In genomic region chr1:208988811-208989222, GRCh38 we compare ENCODE assay signal across 8 cellular contexts.
DNase-seq lines count a peak whose midpoint lies in the region; ATAC-seq and TF ChIP-seq lines count a peak whose summit lies in the region.

No MANE protein-coding gene starts in this region.

- no peak for TF ChIP-seq POLR2A in Peyer's patch (IDR thresholded peaks at IDR 0.05)

- H3K27me3 ChIP-seq in Peyer's patch: no peaks in the 10 kb centered on the region
- H3K27me3 ChIP-seq in mucosa of stomach (ENCODE audit: control insufficient read depth, insufficient read depth, low read length): no peaks in the 10 kb centered on the region

- H3K36me3 Mint-ChIP-seq in chondrocyte (ENCODE audit: low read depth) (peaks cover 4% of the 10 kb centered on the region), nephron progenitor cell (ENCODE audit: low read depth) (peaks cover 6% of the 10 kb centered on the region)

- peak overlapping the region in 2 of 4 donors; percentile 37 to 71 for H3K27ac ChIP-seq in Peyer's patch

- H3K9me3 Mint-ChIP-seq in chondrocyte (ENCODE audit: low read depth) (peaks cover 12% of the 10 kb centered on the region), nephron progenitor cell (peaks cover 37% of the 10 kb centered on the region)

- H3K4me3 ChIP-seq in Peyer's patch (peak overlapping the region in 3 of 4 donors; percentile 3 to 49 (median 40)), mucosa of stomach (ENCODE audit: low read length) (peak overlapping the region; percentile 35)

- H3K9me3 ChIP-seq in Peyer's patch (no peaks in the 10 kb centered on the region), mucosa of stomach (ENCODE audit: control insufficient read depth, low read length) (no peaks in the 10 kb centered on the region)

- DNase-seq in ELR (ENCODE audit: low read depth) (peak; percentile 67), GM20000 (ENCODE audit: low spot score) (peak; percentile 73), Peyer's patch (no peak), chondrocyte (ENCODE audit: low spot score) (no peak), nephron progenitor cell (no peak), midbrain (lab: John Stamatoyannopoulos, UW) (no peak)

- H3K36me3 ChIP-seq in Peyer's patch: no peaks in the 10 kb centered on the region
- no peaks in the 10 kb centered on the region for H3K36me3 ChIP-seq in mucosa of stomach (ENCODE audit: control insufficient read depth, insufficient read depth, low read length)

- peak overlapping the region; percentile 6 for H3K27ac Mint-ChIP-seq in chondrocyte (ENCODE audit: unreplicated experiment)
- H3K27ac Mint-ChIP-seq in nephron progenitor cell: no peak overlapping the region

- TF ChIP-seq CTCF in GM20000 (IDR thresholded peaks at IDR 0.05; ENCODE audit: extremely low read depth, missing control alignments) (no peak), Peyer's patch (IDR thresholded peaks at IDR 0.05) (no peak), chondrocyte (IDR thresholded peaks at IDR 0.05) (no peak), nephron progenitor cell (IDR thresholded peaks at IDR 0.05) (no peak)

- peaks cover 11% of the 10 kb centered on the region for H3K4me1 Mint-ChIP-seq in chondrocyte (ENCODE audit: low read depth)
- no peaks in the 10 kb centered on the region for H3K4me1 Mint-ChIP-seq in nephron progenitor cell

- H3K4me3 Mint-ChIP-seq in chondrocyte (ENCODE audit: unreplicated experiment) (peak overlapping the region; percentile 62), nephron progenitor cell (no peak overlapping the region)

- H3K27me3 Mint-ChIP-seq in chondrocyte (ENCODE audit: low read depth): peaks cover 9% of the 10 kb centered on the region
- H3K27me3 Mint-ChIP-seq in nephron progenitor cell (ENCODE audit: low read depth, poor library complexity): no peaks in the 10 kb centered on the region

- H3K4me1 ChIP-seq in Peyer's patch (peaks cover 0 to 9% (median 0%) of the 10 kb centered on the region in 4 donors), mucosa of stomach (ENCODE audit: control insufficient read depth, insufficient read depth, low read length) (peaks cover 4% of the 10 kb centered on the region)

- H3K9ac ChIP-seq in mucosa of stomach (ENCODE audit: low read length): peak overlapping the region; percentile 54

- ATAC-seq in HG03521 (IDR thresholded peaks at IDR 0.05; ENCODE audit: unreplicated experiment): peak; percentile 89

Comparison
In these comparisons a context has a peak if more than half of its experiments do, and no peak if none do; other contexts are left out.
1. DNase-seq: peak in ELR (single experiment) and GM20000 (single experiment); none in Peyer's patch (0 of 3), chondrocyte (single experiment), nephron progenitor cell (single experiment) and midbrain (single experiment).